In the genomic region with DNA sequence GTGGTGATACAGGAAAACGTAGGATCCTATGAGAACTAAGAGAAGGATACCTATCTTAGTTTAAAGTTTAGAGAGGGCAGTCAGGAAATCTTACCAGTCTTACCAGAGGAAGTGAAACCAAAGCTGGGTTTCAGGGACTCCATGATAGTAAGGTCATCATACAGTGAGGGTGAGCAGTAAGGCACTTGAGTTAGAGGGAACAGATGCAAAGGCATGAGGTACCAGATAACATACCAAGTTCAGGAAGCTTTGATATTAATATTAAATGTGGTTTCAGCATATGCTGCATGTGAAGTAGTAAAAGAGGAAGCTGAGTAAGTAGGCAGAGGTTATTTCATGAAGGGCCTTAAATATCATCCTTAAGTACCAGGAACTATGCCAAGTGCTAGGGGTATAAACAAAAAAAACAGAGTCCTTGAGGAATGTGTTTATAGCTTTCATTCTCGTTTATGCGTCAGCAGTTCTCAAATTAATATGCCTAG, we compare ENCODE assay signal across 9 cellular contexts. TPM values are rescaled to one million over a fixed set of nuclear protein-coding genes. Genes with fewer than 3 reads are reported as not detected.
DNase-seq lines count a peak whose midpoint lies in the region; ATAC-seq and TF ChIP-seq lines count a peak whose summit lies in the region.
"Had no signal": no experiment of that assay in that cellular context is flagged by ENCODE, and none has a peak within 500 bp of the region (broad histone marks: within the 10 kb centered on the region; RNA-seq: fewer than 3 reads in every experiment).

No MANE protein-coding gene starts in this region.

- POLR2A ChIA-PET in SK-N-SH (lab: Yijun Ruan, JAX), result no interaction called here

- no peaks in the 10 kb centered on the region for H4K20me1 ChIP-seq in SK-N-SH (ENCODE audit: insufficient read depth)

- H3K4me3 ChIP-seq in SK-N-SH (ENCODE audit: low read depth in 2 of 2, low read length in 1 of 2), result no peak overlapping the region
- no peak overlapping the region for H3K4me3 ChIP-seq in psoas muscle

- CTCF ChIA-PET in SK-N-SH (lab: Yijun Ruan, JAX), result interaction anchor here (0.6 kb wide), 1 partner anchor 420 kb away, joined by 3 read pairs; no protein-coding TSS in a partner anchor

- intact Hi-C loops in psoas muscle (cut with DNase I), result no loop called here

- no peak overlapping the region for H3K4me2 ChIP-seq in SK-N-SH

- no peak overlapping the region for H3K27ac ChIP-seq in SK-N-SH (ENCODE audit: low read depth in 2 of 2, low read length in 1 of 2)
- no peak overlapping the region for H3K27ac ChIP-seq in psoas muscle
- H3K27ac ChIP-seq: epithelial cell of prostate had no signal

- H3K4me1 ChIP-seq in SK-N-SH (ENCODE audit: control insufficient read depth in 1 of 2, insufficient read depth in 2 of 2, low read depth in 1 of 2, low read length in 1 of 2) (no peaks in the 10 kb centered on the region; a peak in 1 of 4 replicates), psoas muscle (no peaks in the 10 kb centered on the region)

- ATAC-seq in GM18511 (IDR thresholded peaks at IDR 0.05; ENCODE audit: unreplicated experiment), result peak; percentile 100
- ATAC-seq in GM21825 (IDR thresholded peaks at IDR 0.05; ENCODE audit: unreplicated experiment), result peak; percentile 99
- ATAC-seq in psoas muscle, result no peak

- no peak for TF ChIP-seq RAD21 in SK-N-SH (IDR thresholded peaks at IDR 0.05; ENCODE audit: low read length)

- no peak for TF ChIP-seq EP300 in SK-N-SH (IDR thresholded peaks at IDR 0.05; ENCODE audit: borderline replicate concordance in 1 of 2, low read depth in 1 of 2, low read length in 1 of 2)

- DNase-seq in KG1 (lab: John Stamatoyannopoulos, UW) (peak; percentile 60), fibroblast of peridontal ligament (ENCODE audit: extremely low read depth) (peak; percentile 57), NCI-H1436 treated with DMSO at 0.1 percent for 48 hours (lab: John Stamatoyannopoulos, UW) (no peak), SK-N-SH (no peak), psoas muscle (no peak), mesenteric fat pad (ENCODE audit: low spot score) (no peak)

- H3K9me2 ChIP-seq in SK-N-SH, result no peaks in the 10 kb centered on the region

- no peak overlapping the region for H2AFZ ChIP-seq in SK-N-SH (ENCODE audit: low read depth)

- no peaks in the 10 kb centered on the region for H3F3A ChIP-seq in SK-N-SH (replicated peaks; ENCODE audit: insufficient read depth)

- no peaks in the 10 kb centered on the region for H3K27me3 ChIP-seq in SK-N-SH (ENCODE audit: insufficient read depth)
- H3K27me3 ChIP-seq in psoas muscle (ENCODE audit: insufficient read depth in 3 of 3, low read length in 2 of 3), result no peaks in the 10 kb centered on the region

- TF ChIP-seq CTCF in SK-N-SH (IDR thresholded peaks at IDR 0.05) (no peak), psoas muscle (IDR thresholded peaks at IDR 0.05) (no peak)

- WGBS in SK-N-SH (ENCODE audit: low lambda C conversion rate), result 87% methylated on average over 3 of the region's 3 CpGs
- WGBS in psoas muscle, 3 donors, result 83 to 91% (median 86%) methylated on average over 3 of the region's 3 CpGs

- peaks cover 5% of the 10 kb centered on the region; the same call in 1 of the 2 replicates for H3K79me2 ChIP-seq in SK-N-SH (ENCODE audit: insufficient read depth)

- H3K9me3 ChIP-seq in SK-N-SH (no peaks in the 10 kb centered on the region), psoas muscle (no peaks in the 10 kb centered on the region)

- no peak overlapping the region for H3K9ac ChIP-seq in SK-N-SH

- H3K36me3 ChIP-seq in SK-N-SH (replicated peaks in 1 of 2; ENCODE audit: control insufficient read depth in 1 of 2, insufficient read depth in 2 of 2, low read length in 1 of 2), result peaks cover 0 to 5% of the 10 kb centered on the region in 2 experiments
- peaks cover 0 to 5% of the 10 kb centered on the region in 2 donors for H3K36me3 ChIP-seq in psoas muscle (ENCODE audit: insufficient read depth in 1 of 2, low read depth in 1 of 2)

TF ChIP-seq in SK-N-SH, 30 proteins besides CTCF, POLR2A, EP300 and RAD21:
- TF ChIP-seq, protein P1, sequence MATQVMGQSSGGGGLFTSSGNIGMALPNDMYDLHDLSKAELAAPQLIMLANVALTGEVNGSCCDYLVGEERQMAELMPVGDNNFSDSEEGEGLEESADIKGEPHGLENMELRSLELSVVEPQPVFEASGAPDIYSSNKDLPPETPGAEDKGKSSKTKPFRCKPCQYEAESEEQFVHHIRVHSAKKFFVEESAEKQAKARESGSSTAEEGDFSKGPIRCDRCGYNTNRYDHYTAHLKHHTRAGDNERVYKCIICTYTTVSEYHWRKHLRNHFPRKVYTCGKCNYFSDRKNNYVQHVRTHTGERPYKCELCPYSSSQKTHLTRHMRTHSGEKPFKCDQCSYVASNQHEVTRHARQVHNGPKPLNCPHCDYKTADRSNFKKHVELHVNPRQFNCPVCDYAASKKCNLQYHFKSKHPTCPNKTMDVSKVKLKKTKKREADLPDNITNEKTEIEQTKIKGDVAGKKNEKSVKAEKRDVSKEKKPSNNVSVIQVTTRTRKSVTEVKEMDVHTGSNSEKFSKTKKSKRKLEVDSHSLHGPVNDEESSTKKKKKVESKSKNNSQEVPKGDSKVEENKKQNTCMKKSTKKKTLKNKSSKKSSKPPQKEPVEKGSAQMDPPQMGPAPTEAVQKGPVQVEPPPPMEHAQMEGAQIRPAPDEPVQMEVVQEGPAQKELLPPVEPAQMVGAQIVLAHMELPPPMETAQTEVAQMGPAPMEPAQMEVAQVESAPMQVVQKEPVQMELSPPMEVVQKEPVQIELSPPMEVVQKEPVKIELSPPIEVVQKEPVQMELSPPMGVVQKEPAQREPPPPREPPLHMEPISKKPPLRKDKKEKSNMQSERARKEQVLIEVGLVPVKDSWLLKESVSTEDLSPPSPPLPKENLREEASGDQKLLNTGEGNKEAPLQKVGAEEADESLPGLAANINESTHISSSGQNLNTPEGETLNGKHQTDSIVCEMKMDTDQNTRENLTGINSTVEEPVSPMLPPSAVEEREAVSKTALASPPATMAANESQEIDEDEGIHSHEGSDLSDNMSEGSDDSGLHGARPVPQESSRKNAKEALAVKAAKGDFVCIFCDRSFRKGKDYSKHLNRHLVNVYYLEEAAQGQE (IDR thresholded peaks at IDR 0.05; ENCODE audit: low read depth, low read length), result no peak
- TF ChIP-seq GABPA (IDR thresholded peaks at IDR 0.05; ENCODE audit: low read depth), result no peak
- no peak for TF ChIP-seq JUND (IDR thresholded peaks at IDR 0.05)
- TF ChIP-seq GATA2 (CRISPR knock-in tag; IDR thresholded peaks at IDR 0.05), result no peak
- TF ChIP-seq RXRA (IDR thresholded peaks at IDR 0.05; ENCODE audit: borderline replicate concordance, low read depth), result no peak
- no peak for TF ChIP-seq YY1 (IDR thresholded peaks at IDR 0.05; ENCODE audit: low read depth)

RNA-seq across cellular contexts. Expression of a gene that starts 16.9 kb away (rescaled TPM):
- 2.8 and 3.0 TPM in 2 replicates for polyA plus RNA-seq in SK-N-SH (2012; rRNA removed)
- 4.7 and 5.5 TPM in 2 replicates for polyA plus RNA-seq in SK-N-SH (2012; cell fraction: cytosol; rRNA removed)
- 0.66 and 2.4 TPM in 2 replicates for polyA plus RNA-seq in SK-N-SH (2012; cell fraction: nucleus; rRNA removed)
- 1 to 10 TPM; 4.0 to 6.4 (median 5.6) TPM for total RNA-seq in psoas muscle
- polyA plus RNA-seq in psoas muscle, result 1 to 10 TPM; 3.3 to 8.3 (median 4.3) TPM
- 12.3 TPM for total RNA-seq in mesenteric fat pad

Comparison
In these comparisons a context has a peak if more than half of its experiments do, and no peak if none do; other contexts are left out.
1. ATAC-seq: peak in GM18511 (single experiment) and GM21825 (single experiment); none in psoas muscle (0 of 4).
2. DNase-seq: peak in KG1 (single experiment) and fibroblast of peridontal ligament (single experiment); none in NCI-H1436 treated with DMSO at 0.1 percent for 48 hours (single experiment), SK-N-SH (single experiment), psoas muscle (0 of 2) and mesenteric fat pad (single experiment).